In genomic region chr9:104747565-104748358, GRCh38 we compare ENCODE assay signal across 8 cellular contexts. TPM values are rescaled to one million over a fixed set of nuclear protein-coding genes. Genes with fewer than 3 reads are reported as not detected.
DNase-seq lines count a peak whose midpoint lies in the region; ATAC-seq and TF ChIP-seq lines count a peak whose summit lies in the region.

TSS of gene NIPSNAP3A (plus strand) at chr9:104747683. CDS start at chr9:104747793, 110 bp downstream.

- DNase-seq in ELF-1 (ENCODE audit: low read depth, low spot score) (peak; percentile 83), GM23338 (ENCODE audit: low spot score) (peak; percentile 82), Kasumi-1 (lab: John Stamatoyannopoulos, UW) (peak; percentile 88 to 91), SHP77 treated with DMSO at 0.1 percent for 48 hours (lab: John Stamatoyannopoulos, UW) (peak; percentile 52), fibroblast of the aortic adventitia (ENCODE audit: low read depth) (peak; percentile 64)
- DNase-seq in activated effector memory CD4-positive, alpha-beta T cell treated with anti-CD3 and anti-CD28 coated beads, Interleukin-2, amount 50 U/mL, for 16 hours: peak; percentile 95
- DNase-seq in stimulated activated naive CD8-positive, alpha-beta T cell treated with anti-CD3 and anti-CD28 coated beads, Interleukin-15, amount 100 ng/mL, for 72 hours: peak; percentile 85 to 88

- H3K4me3 ChIP-seq in GM23338: peak within 1 kb of the TSS; percentile 78
- H3K4me3 ChIP-seq in fibroblast of the aortic adventitia (ENCODE audit: low read depth, low read length): peak within 1 kb of the TSS; percentile 86
- peak within 1 kb of the TSS; percentile 83 for H3K4me3 ChIP-seq in neural cell (ENCODE audit: low read length)

- ATAC-seq in GM23338: peak; percentile 90
- peak; percentile 92 for ATAC-seq in stimulated activated naive CD8-positive, alpha-beta T cell treated with anti-CD3 and anti-CD28 coated beads, Interleukin-15, amount 100 ng/mL, for 72 hours

- H3K27ac ChIP-seq in GM23338 (ENCODE audit: low read depth) (peak within 1 kb of the TSS; percentile 37; the same call in 1 of the 2 replicates), neural cell (ENCODE audit: low read length) (peak within 1 kb of the TSS; percentile 33)

- peak within 1 kb of the TSS; percentile 61 for H3K9ac ChIP-seq in neural cell (ENCODE audit: low read length)

- H3K9me2 ChIP-seq in GM23338 (ENCODE audit: insufficient read depth): no peaks in the 10 kb centered on the region
- H3K9me2 ChIP-seq in neural cell (ENCODE audit: insufficient read depth, low read length): no peaks in the 10 kb centered on the region

- H3K79me2 ChIP-seq in GM23338 (replicated peaks; ENCODE audit: insufficient read depth): no peaks in the 10 kb centered on the region
- no peaks in the 10 kb centered on the region for H3K79me2 ChIP-seq in neural cell (replicated peaks; ENCODE audit: insufficient read depth, low read length)

- no peaks in the 10 kb centered on the region for H3K36me3 Mint-ChIP-seq in GM23338 (ENCODE audit: low read depth)

- H3K27me3 Mint-ChIP-seq in GM23338 (ENCODE audit: insufficient read depth, low read depth, poor library complexity): peaks cover 7% of the 10 kb centered on the region
- no peaks in the 10 kb centered on the region for H3K27me3 Mint-ChIP-seq in stimulated activated naive CD8-positive, alpha-beta T cell treated with anti-CD3 and anti-CD28 coated beads, Interleukin-15, amount 100 ng/mL, for 72 hours

- H3K9me3 ChIP-seq in neural cell (ENCODE audit: low read length): no peaks in the 10 kb centered on the region

- peak within 1 kb of the TSS; percentile 99 for H2AFZ ChIP-seq in GM23338
- H2AFZ ChIP-seq in neural cell (ENCODE audit: low read depth, low read length): peak within 1 kb of the TSS; percentile 92

- H3K27ac Mint-ChIP-seq in GM23338: no peak within 1 kb of the TSS; the same call in 1 of the 2 replicates
- H3K27ac Mint-ChIP-seq in stimulated activated naive CD8-positive, alpha-beta T cell treated with anti-CD3 and anti-CD28 coated beads, Interleukin-15, amount 100 ng/mL, for 72 hours: peak within 1 kb of the TSS; percentile 96 to 99

- H4K20me1 ChIP-seq in GM23338 (replicated peaks; ENCODE audit: insufficient read depth) (no peaks in the 10 kb centered on the region), neural cell (ENCODE audit: insufficient read depth) (no peaks in the 10 kb centered on the region)

- H3K4me2 ChIP-seq in GM23338: peak within 1 kb of the TSS; percentile 90
- peak within 1 kb of the TSS; percentile 72 for H3K4me2 ChIP-seq in neural cell (ENCODE audit: low read length)

- H3K27me3 ChIP-seq in GM23338 (ENCODE audit: insufficient read depth) (peaks cover 4% of the 10 kb centered on the region; the same call in 1 of the 2 replicates), neural cell (ENCODE audit: insufficient read depth, low read depth, low read length) (no peaks in the 10 kb centered on the region)

- H3K4me1 ChIP-seq in GM23338 (ENCODE audit: insufficient read depth): peaks cover 7% of the 10 kb centered on the region

- TF ChIP-seq RAD21 in neural cell (conservative IDR thresholded peaks at IDR 0.05): peak; percentile 14

- H3F3A ChIP-seq in GM23338 (replicated peaks; ENCODE audit: low read depth) (no peaks in the 10 kb centered on the region), neural cell (ENCODE audit: insufficient read depth, low read length, poor library complexity, severe bottlenecking) (no peaks in the 10 kb centered on the region)

- no peaks in the 10 kb centered on the region for H3K36me3 ChIP-seq in GM23338 (ENCODE audit: insufficient read depth)
- no peaks in the 10 kb centered on the region for H3K36me3 ChIP-seq in neural cell (ENCODE audit: insufficient read depth, low read length)

- H3K4me1 Mint-ChIP-seq in GM23338: peaks cover 15% of the 10 kb centered on the region; the same call in 2 of the 3 replicates
- peaks cover 18% of the 10 kb centered on the region for H3K4me1 Mint-ChIP-seq in stimulated activated naive CD8-positive, alpha-beta T cell treated with anti-CD3 and anti-CD28 coated beads, Interleukin-15, amount 100 ng/mL, for 72 hours

- no peak for TF ChIP-seq CTCF in GM23338 (conservative IDR thresholded peaks at IDR 0.05; ENCODE audit: low read depth in 2 of 2)
- no peak for TF ChIP-seq CTCF in fibroblast of the aortic adventitia (IDR thresholded peaks at IDR 0.05; ENCODE audit: insufficient read depth, low read length)
- TF ChIP-seq CTCF in neural cell (IDR thresholded peaks at IDR 0.05; ENCODE audit: poor library complexity, severe bottlenecking): no peak

- no peaks in the 10 kb centered on the region for H3K9me3 Mint-ChIP-seq in GM23338
- no peaks in the 10 kb centered on the region for H3K9me3 Mint-ChIP-seq in stimulated activated naive CD8-positive, alpha-beta T cell treated with anti-CD3 and anti-CD28 coated beads, Interleukin-15, amount 100 ng/mL, for 72 hours

- peak within 1 kb of the TSS; percentile 92 for H3K4me3 Mint-ChIP-seq in GM23338
- H3K4me3 Mint-ChIP-seq in stimulated activated naive CD8-positive, alpha-beta T cell treated with anti-CD3 and anti-CD28 coated beads, Interleukin-15, amount 100 ng/mL, for 72 hours: peak within 1 kb of the TSS; percentile 94 to 100

- no peak for TF ChIP-seq EP300 in neural cell (conservative IDR thresholded peaks at IDR 0.05; ENCODE audit: poor library complexity, severe bottlenecking)

TF ChIP-seq in GM23338, 12 proteins besides CTCF, POLR2A, EP300 and RAD21:
- TF ChIP-seq POLR2AphosphoS5 (IDR thresholded peaks at IDR 0.05; ENCODE audit: low read depth) (peak; percentile 59), CREB1 (CRISPR knock-in tag; IDR thresholded peaks at IDR 0.05; ENCODE audit: low read depth) (no peak)
TF ChIP-seq in GM23338: peak in this region for 1.

TF ChIP-seq in neural cell, 6 proteins besides CTCF, POLR2A, EP300 and RAD21:
- TF ChIP-seq, protein P1, sequence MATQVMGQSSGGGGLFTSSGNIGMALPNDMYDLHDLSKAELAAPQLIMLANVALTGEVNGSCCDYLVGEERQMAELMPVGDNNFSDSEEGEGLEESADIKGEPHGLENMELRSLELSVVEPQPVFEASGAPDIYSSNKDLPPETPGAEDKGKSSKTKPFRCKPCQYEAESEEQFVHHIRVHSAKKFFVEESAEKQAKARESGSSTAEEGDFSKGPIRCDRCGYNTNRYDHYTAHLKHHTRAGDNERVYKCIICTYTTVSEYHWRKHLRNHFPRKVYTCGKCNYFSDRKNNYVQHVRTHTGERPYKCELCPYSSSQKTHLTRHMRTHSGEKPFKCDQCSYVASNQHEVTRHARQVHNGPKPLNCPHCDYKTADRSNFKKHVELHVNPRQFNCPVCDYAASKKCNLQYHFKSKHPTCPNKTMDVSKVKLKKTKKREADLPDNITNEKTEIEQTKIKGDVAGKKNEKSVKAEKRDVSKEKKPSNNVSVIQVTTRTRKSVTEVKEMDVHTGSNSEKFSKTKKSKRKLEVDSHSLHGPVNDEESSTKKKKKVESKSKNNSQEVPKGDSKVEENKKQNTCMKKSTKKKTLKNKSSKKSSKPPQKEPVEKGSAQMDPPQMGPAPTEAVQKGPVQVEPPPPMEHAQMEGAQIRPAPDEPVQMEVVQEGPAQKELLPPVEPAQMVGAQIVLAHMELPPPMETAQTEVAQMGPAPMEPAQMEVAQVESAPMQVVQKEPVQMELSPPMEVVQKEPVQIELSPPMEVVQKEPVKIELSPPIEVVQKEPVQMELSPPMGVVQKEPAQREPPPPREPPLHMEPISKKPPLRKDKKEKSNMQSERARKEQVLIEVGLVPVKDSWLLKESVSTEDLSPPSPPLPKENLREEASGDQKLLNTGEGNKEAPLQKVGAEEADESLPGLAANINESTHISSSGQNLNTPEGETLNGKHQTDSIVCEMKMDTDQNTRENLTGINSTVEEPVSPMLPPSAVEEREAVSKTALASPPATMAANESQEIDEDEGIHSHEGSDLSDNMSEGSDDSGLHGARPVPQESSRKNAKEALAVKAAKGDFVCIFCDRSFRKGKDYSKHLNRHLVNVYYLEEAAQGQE (IDR thresholded peaks at IDR 0.05; ENCODE audit: borderline replicate concordance): peak; percentile 19
- TF ChIP-seq MXI1 (conservative IDR thresholded peaks at IDR 0.05; ENCODE audit: poor library complexity, severe bottlenecking) (peak; percentile 77), SMC3 (conservative IDR thresholded peaks at IDR 0.05; ENCODE audit: poor library complexity) (no peak)

RNA-seq across cellular contexts. Expression of gene NIPSNAP3A, which starts in this region (rescaled TPM):
- total RNA-seq in GM23338 (2014; rRNA removed; shearing (Covaris generic)): 9.6 and 12.7 TPM in 2 replicates
- 11.1 and 13.0 TPM in 2 replicates for polyA plus RNA-seq in GM23338 (2016; fragmentation: Nextera tagmentation; extraction: Ambion mirVana)
- 52.9 and 56.6 TPM in 2 replicates for total RNA-seq in fibroblast of the aortic adventitia (ENCODE audit: low replicate concordance)
- polyA plus RNA-seq in neural cell: 51.9 and 52.3 TPM in 2 replicates
- 28.5 and 33.7 TPM in 2 replicates for polyA minus RNA-seq in neural cell

Comparison
In these comparisons a context has a peak if more than half of its experiments do, and no peak if none do; other contexts are left out.
1. Peak in every context shown above with its lines: DNase-seq, ATAC-seq, H3K4me3 ChIP-seq and H3K27ac ChIP-seq.